ENCODE assay signal across 11 cellular contexts in the genomic region with DNA sequence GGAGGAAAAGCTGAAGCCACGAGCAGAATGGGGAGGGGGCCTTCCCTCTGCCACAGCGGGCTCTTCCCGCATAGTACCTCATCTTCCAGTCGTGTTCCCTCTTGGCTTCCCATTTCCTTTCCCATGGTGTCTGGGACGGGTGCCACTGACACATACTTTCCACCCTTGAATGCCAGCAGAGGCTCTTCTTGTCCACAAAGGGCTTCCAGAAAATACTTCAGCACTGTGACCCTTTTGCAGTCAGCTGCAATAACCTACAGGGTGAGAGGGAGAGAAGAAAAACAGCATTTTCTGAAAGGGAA. TPM values are rescaled to one million over a fixed set of nuclear protein-coding genes. Genes with fewer than 3 reads are reported as not detected.
A peak's percentile ranks its signal among the peaks of the same experiment; 100 is the strongest.
DNase-seq lines count a peak whose midpoint lies in the region; TF ChIP-seq lines count a peak whose summit lies in the region.
"Had no signal": no experiment of that assay in that cellular context is flagged by ENCODE, and none has a peak within 500 bp of the region (broad histone marks: within the 10 kb centered on the region; RNA-seq: fewer than 3 reads in every experiment).

No MANE protein-coding gene starts in this region.

- no peaks in the 10 kb centered on the region for H3K9me3 Mint-ChIP-seq in T-helper 2 cell treated with Interferon-gamma antibody and Interleukin-4, amounts not matched to agents 5 μg/mL and 100 μg/mL, for 36 hours
- no peaks in the 10 kb centered on the region for H3K9me3 Mint-ChIP-seq in type B pancreatic cell
- H3K9me3 Mint-ChIP-seq: activated CD4-positive, alpha-beta memory T cell treated with anti-CD3 and anti-CD28 coated beads for 36 hours had no signal

- H3K27ac ChIP-seq in esophagus muscularis mucosa (replicated peaks in 1 of 4) (peak overlapping the region; percentile 77 to 87 (median 82)), muscle layer of duodenum (ENCODE audit: low read length) (peak overlapping the region; percentile 92), SJCRH30 (no peak overlapping the region)

- H3K4me3 ChIP-seq in esophagus muscularis mucosa (no peak overlapping the region), muscle layer of duodenum (ENCODE audit: low read depth in 1 of 2, low read length in 2 of 2) (no peak overlapping the region), SJCRH30 (no peak overlapping the region)

- H3K9me3 ChIP-seq in esophagus muscularis mucosa (no peaks in the 10 kb centered on the region), muscle layer of duodenum (ENCODE audit: control insufficient read depth in 1 of 2, low read length in 2 of 2) (no peaks in the 10 kb centered on the region), SJCRH30 (replicated peaks) (no peaks in the 10 kb centered on the region)

- intact Hi-C loops in esophagus muscularis mucosa (cut with DNase I) = no loop called here

- no peak for TF ChIP-seq EP300 in esophagus muscularis mucosa (IDR thresholded peaks at IDR 0.05)

- H3K27me3 ChIP-seq in esophagus muscularis mucosa (no peaks in the 10 kb centered on the region), muscle layer of duodenum (ENCODE audit: low read depth, low read length) (no peaks in the 10 kb centered on the region), SJCRH30 (no peaks in the 10 kb centered on the region)

- H3K4me1 Mint-ChIP-seq in T-helper 2 cell treated with Interferon-gamma antibody and Interleukin-4, amounts not matched to agents 5 μg/mL and 100 μg/mL, for 36 hours (ENCODE audit: low read depth) = peaks cover 88% of the 10 kb centered on the region
- peaks cover 67% of the 10 kb centered on the region for H3K4me1 Mint-ChIP-seq in type B pancreatic cell (ENCODE audit: unreplicated experiment)

- H3K4me3 Mint-ChIP-seq in T-helper 2 cell treated with Interferon-gamma antibody and Interleukin-4, amounts not matched to agents 5 μg/mL and 100 μg/mL, for 36 hours = no peak overlapping the region
- H3K4me3 Mint-ChIP-seq in type B pancreatic cell = peak overlapping the region; percentile 31
- H3K4me3 Mint-ChIP-seq: activated CD4-positive, alpha-beta memory T cell treated with anti-CD3 and anti-CD28 coated beads for 36 hours had no signal

- no peak for TF ChIP-seq CTCF in esophagus muscularis mucosa (IDR thresholded peaks at IDR 0.05)
- TF ChIP-seq CTCF in type B pancreatic cell (conservative IDR thresholded peaks at IDR 0.05) = no peak

- peak overlapping the region; percentile 39 for H3K27ac Mint-ChIP-seq in T-helper 2 cell treated with Interferon-gamma antibody and Interleukin-4, amounts not matched to agents 5 μg/mL and 100 μg/mL, for 36 hours
- H3K27ac Mint-ChIP-seq in type B pancreatic cell = peak overlapping the region; percentile 82
- H3K27ac Mint-ChIP-seq: activated CD4-positive, alpha-beta memory T cell treated with anti-CD3 and anti-CD28 coated beads for 36 hours had no signal

- 47% methylated on average over 5 of the region's 5 CpGs for WGBS in esophagus muscularis mucosa

- H3K36me3 ChIP-seq in esophagus muscularis mucosa = peaks cover 12 to 33% (median 16%) of the 10 kb centered on the region in 4 donors
- H3K36me3 ChIP-seq in muscle layer of duodenum (ENCODE audit: control insufficient read depth in 1 of 2, insufficient read depth in 2 of 2, low read length in 2 of 2) = peaks cover 6 to 9% of the 10 kb centered on the region in 2 donors
- H3K36me3 ChIP-seq in SJCRH30 = no peaks in the 10 kb centered on the region

- peaks cover 80 to 89% (median 88%) of the 10 kb centered on the region in 4 donors for H3K4me1 ChIP-seq in esophagus muscularis mucosa
- peaks cover 50 to 72% of the 10 kb centered on the region in 2 donors for H3K4me1 ChIP-seq in muscle layer of duodenum (ENCODE audit: control insufficient read depth in 1 of 2, insufficient read depth in 2 of 2, low read length in 2 of 2)
- peaks cover 40% of the 10 kb centered on the region for H3K4me1 ChIP-seq in SJCRH30

- TF ChIP-seq POLR2A in esophagus muscularis mucosa (IDR thresholded peaks at IDR 0.05; ENCODE audit: low read depth) = no peak

- no peak for DNase-seq in T-helper 2 cell treated with Interferon-gamma antibody and Interleukin-4, amounts not matched to agents 5 μg/mL and 100 μg/mL, for 36 hours (ENCODE audit: low spot score)
- DNase-seq in T-helper 2 cell (no peak), esophagus muscularis mucosa (ENCODE audit: extremely low spot score) (no peak), type B pancreatic cell (ENCODE audit: extremely low spot score, unreplicated experiment) (no peak), NOMO-1 treated with dmso at 0.1 percent for 144 hours (lab: John Stamatoyannopoulos, UW; ENCODE audit: unreplicated experiment) (no peak), SJCRH30 (no peak), NCI-H128 (lab: John Stamatoyannopoulos, UW; ENCODE audit: unreplicated experiment) (no peak)
- DNase-seq: activated CD4-positive, alpha-beta memory T cell treated with anti-CD3 and anti-CD28 coated beads for 36 hours; NCI-H187 treated with DMSO at 0.1 percent for 48 hours; stimulated activated CD4-positive, alpha-beta T cell treated with anti-CD3 and anti-CD28 coated beads, Interleukin-15, amount 100 ng/mL, for 24 hours had no signal

- no peaks in the 10 kb centered on the region for H3K27me3 Mint-ChIP-seq in T-helper 2 cell treated with Interferon-gamma antibody and Interleukin-4, amounts not matched to agents 5 μg/mL and 100 μg/mL, for 36 hours (ENCODE audit: low read depth)
- no peaks in the 10 kb centered on the region for H3K27me3 Mint-ChIP-seq in type B pancreatic cell
- H3K27me3 Mint-ChIP-seq: activated CD4-positive, alpha-beta memory T cell treated with anti-CD3 and anti-CD28 coated beads for 36 hours had no signal

- H3K36me3 Mint-ChIP-seq in T-helper 2 cell treated with Interferon-gamma antibody and Interleukin-4, amounts not matched to agents 5 μg/mL and 100 μg/mL, for 36 hours (ENCODE audit: low read depth) = peaks cover 33% of the 10 kb centered on the region
- peaks cover 15% of the 10 kb centered on the region for H3K36me3 Mint-ChIP-seq in type B pancreatic cell

RNA-seq across cellular contexts. Expression of a gene that starts 30.7 kb away (rescaled TPM):
- total RNA-seq in esophagus muscularis mucosa = 10 to 100 TPM; 48.6 to 86.4 (median 54.9) TPM
- total RNA-seq in type B pancreatic cell (ENCODE audit: low replicate concordance) = 3.4 and 21.6 TPM in 2 replicates
- 0.13 and 0.18 TPM in 2 replicates for total RNA-seq in SJCRH30 (2014; rRNA removed; shearing (Covaris generic))

RNA-seq across cellular contexts. Expression of a gene that starts 43.8 kb away (rescaled TPM):
- total RNA-seq in esophagus muscularis mucosa (10 to 100 TPM; 34.9 to 38.9 (median 38.0) TPM), type B pancreatic cell (ENCODE audit: low replicate concordance) (27.8 and 42.7 TPM in 2 replicates)
- 14.1 and 17.2 TPM in 2 replicates for total RNA-seq in SJCRH30 (2014; rRNA removed; shearing (Covaris generic))

RNA-seq across cellular contexts. Expression of a gene that starts 55.6 kb away (rescaled TPM):
- total RNA-seq in esophagus muscularis mucosa (10 to 100 TPM; 27.4 to 41.8 (median 38.3) TPM), type B pancreatic cell (ENCODE audit: low replicate concordance) (41.5 and 57.1 TPM in 2 replicates)
- total RNA-seq in SJCRH30 (2014; rRNA removed; shearing (Covaris generic)) = 14.4 and 14.6 TPM in 2 replicates
